In genomic region chr1:170221031-170221430, GRCh38 we compare ENCODE assay signal across 18 cellular contexts.
DNase-seq lines count a peak whose midpoint lies in the region; ATAC-seq and TF ChIP-seq lines count a peak whose summit lies in the region.
"Had no signal": no experiment of that assay in that cellular context is flagged by ENCODE, and none has a peak within 500 bp of the region (broad histone marks: within the 10 kb centered on the region; RNA-seq: fewer than 3 reads in every experiment).

No MANE protein-coding gene starts in this region.

- intact Hi-C loops in heart left ventricle (cut with DNase I) (no loop called here), vagina (cut with DNase I) (no loop called here)

- H3K4me1 ChIP-seq in adipocyte (ENCODE audit: control insufficient read depth, insufficient read depth, low read length) (peaks cover 55% of the 10 kb centered on the region), heart left ventricle (peaks cover 0 to 35% (median 9%) of the 10 kb centered on the region in 12 donors), vagina (peaks cover 7% of the 10 kb centered on the region), SJCRH30 (no peaks in the 10 kb centered on the region)
- H3K4me1 ChIP-seq: BLaER1 treated with 17β-estradiol and CSF1 and Interleukin-3, amounts not matched to agents 10 nM and 100 nM; right lobe of liver; transverse colon had no signal

- no peak overlapping the region for H3K4me3 ChIP-seq in adipocyte (ENCODE audit: low read length)
- H3K4me3 ChIP-seq in heart left ventricle, result no peak overlapping the region
- H3K4me3 ChIP-seq in vagina, result no peak overlapping the region
- H3K4me3 ChIP-seq in SJCRH30, result no peak overlapping the region
- H3K4me3 ChIP-seq: BLaER1 treated with 17β-estradiol and CSF1 and Interleukin-3, amounts not matched to agents 10 nM and 100 nM; right lobe of liver; SK-N-MC; transverse colon had no signal

- H3K9me3 ChIP-seq in adipocyte (ENCODE audit: control insufficient read depth, low read length) (no peaks in the 10 kb centered on the region), heart left ventricle (no peaks in the 10 kb centered on the region), vagina (no peaks in the 10 kb centered on the region), SJCRH30 (replicated peaks) (no peaks in the 10 kb centered on the region)
- H3K9me3 ChIP-seq: right lobe of liver, transverse colon had no signal

- 32 to 42% (median 38%) methylated on average over 2 of the region's 2 CpGs for WGBS in heart left ventricle, 4 donors

- TF ChIP-seq CTCF in heart left ventricle (IDR thresholded peaks at IDR 0.05) (no peak), omental fat pad (IDR thresholded peaks at IDR 0.05) (no peak), vagina (IDR thresholded peaks at IDR 0.05) (no peak)

- H3K36me3 ChIP-seq in adipocyte (ENCODE audit: control insufficient read depth, insufficient read depth, low read length, severe bottlenecking), result no peaks in the 10 kb centered on the region
- no peaks in the 10 kb centered on the region for H3K36me3 ChIP-seq in heart left ventricle
- H3K36me3 ChIP-seq in vagina, result no peaks in the 10 kb centered on the region
- H3K36me3 ChIP-seq in SJCRH30, result no peaks in the 10 kb centered on the region
- H3K36me3 ChIP-seq: BLaER1 treated with 17β-estradiol and CSF1 and Interleukin-3, amounts not matched to agents 10 nM and 100 nM; right lobe of liver; transverse colon had no signal

- H3K27ac ChIP-seq in heart left ventricle (peak overlapping the region in 6 of 12 donors; percentile 3 to 36 (median 24)), vagina (peak overlapping the region; percentile 55), SJCRH30 (no peak overlapping the region)
- H3K27ac ChIP-seq: BLaER1 treated with 17β-estradiol and CSF1 and Interleukin-3, amounts not matched to agents 10 nM and 100 nM; right lobe of liver; SK-N-MC; transverse colon had no signal

- no peak for TF ChIP-seq POLR2A in heart left ventricle (IDR thresholded peaks at IDR 0.05)
- no peak for TF ChIP-seq POLR2A in vagina (IDR thresholded peaks at IDR 0.05)

- ATAC-seq in heart left ventricle (peak; percentile 38 to 81 (median 76)), omental fat pad (ENCODE audit: low FRiP score) (peak; percentile 95), HG02981 (IDR thresholded peaks at IDR 0.05; ENCODE audit: unreplicated experiment) (no peak)
- ATAC-seq: right lobe of liver had no signal

- H3K27me3 ChIP-seq in adipocyte (replicated peaks; ENCODE audit: control insufficient read depth, insufficient read depth, low read length), result no peaks in the 10 kb centered on the region
- no peaks in the 10 kb centered on the region for H3K27me3 ChIP-seq in heart left ventricle
- H3K27me3 ChIP-seq in vagina, result no peaks in the 10 kb centered on the region
- H3K27me3 ChIP-seq in SJCRH30, result no peaks in the 10 kb centered on the region
- H3K27me3 ChIP-seq: BLaER1 treated with 17β-estradiol and CSF1 and Interleukin-3, amounts not matched to agents 10 nM and 100 nM; right lobe of liver; transverse colon had no signal

- H3K9ac ChIP-seq in adipocyte (ENCODE audit: low read length), result peak overlapping the region; percentile 48
- H3K9ac ChIP-seq: BLaER1 treated with 17β-estradiol and CSF1 and Interleukin-3, amounts not matched to agents 10 nM and 100 nM had no signal

- no peak for DNase-seq in adipocyte (ENCODE audit: low read depth)
- DNase-seq in heart left ventricle, result peak in 3 of 5 donors; percentile 24 to 39 (median 26)
- no peak for DNase-seq in omental fat pad (ENCODE audit: low spot score)
- no peak for DNase-seq in vagina (ENCODE audit: extremely low spot score in 2 of 2)
- DNase-seq in stimulated activated CD4-positive, alpha-beta T cell treated with anti-CD3 and anti-CD28 coated beads, Interleukin-2, amount 100 ng/mL, for 48 hours, result no peak
- DNase-seq in SJCRH30, result no peak
- DNase-seq in NCI-H748 treated with DMSO at 0.1 percent for 48 hours (lab: John Stamatoyannopoulos, UW), result no peak
- DNase-seq: activated CD4-positive, alpha-beta T cell treated with anti-CD3 and anti-CD28 coated beads, Interleukin-2, amount 50 U/mL, for 1 hour; activated naive CD4-positive, alpha-beta T cell treated with anti-CD3 and anti-CD28 coated beads, Interleukin-2, amount 50 U/mL, for 16 hours; DMS53; NCI-H187 treated with DMSO at 0.1 percent for 48 hours; NCI-H510A treated with DMSO at 0.1 percent for 48 hours; right lobe of liver; stimulated activated CD4-positive, alpha-beta T cell treated with anti-CD3 and anti-CD28 coated beads, Interleukin-2, amount 100 ng/mL, for 24 hours; transverse colon had no signal

Comparison
In these comparisons a context has a peak if more than half of its experiments do, and no peak if none do; other contexts are left out.
1. DNase-seq: peak in heart left ventricle (3 of 5); none in adipocyte (single experiment), omental fat pad (single experiment), vagina (0 of 2), stimulated activated CD4-positive, alpha-beta T cell treated with anti-CD3 and anti-CD28 coated beads, Interleukin-2, amount 100 ng/mL, for 48 hours (0 of 2), SJCRH30 (0 of 2) and NCI-H748 treated with DMSO at 0.1 percent for 48 hours (single experiment).